Comparison of ENCODE assay signal across 16 cellular contexts in genomic region chr11:71282581-71283351, GRCh38. TPM values are rescaled to one million over a fixed set of nuclear protein-coding genes. Genes with fewer than 3 reads are reported as not detected.
DNase-seq lines count a peak whose midpoint lies in the region; ATAC-seq, FAIRE-seq and TF ChIP-seq lines count a peak whose summit lies in the region.
"Had no signal": no experiment of that assay in that cellular context is flagged by ENCODE, and none has a peak within 500 bp of the region (broad histone marks: within the 10 kb centered on the region; RNA-seq: fewer than 3 reads in every experiment).

No MANE protein-coding gene starts in this region.

- no peaks in the 10 kb centered on the region for H3K9me2 ChIP-seq in Karpas-422 (replicated peaks; ENCODE audit: insufficient read depth, low read length)
- H3K9me2 ChIP-seq: SK-N-SH had no signal

- ATAC-seq in pancreas (peak in 3 of 4 donors; percentile 11 to 32 (median 16)), GM18505 (IDR thresholded peaks at IDR 0.05; ENCODE audit: unreplicated experiment) (no peak)
- ATAC-seq: heart right ventricle, right cardiac atrium had no signal

- H3K9me3 ChIP-seq in MG63 (no peaks in the 10 kb centered on the region), endodermal cell (ENCODE audit: control insufficient read depth, low read length) (no peaks in the 10 kb centered on the region), pancreas (no peaks in the 10 kb centered on the region), spleen (no peaks in the 10 kb centered on the region), Karpas-422 (ENCODE audit: low read length) (no peaks in the 10 kb centered on the region)
- H3K9me3 ChIP-seq: Peyer's patch, SK-N-SH had no signal

- no peaks in the 10 kb centered on the region for H4K20me1 ChIP-seq in Karpas-422 (ENCODE audit: insufficient read depth, low read depth, low read length)

- no peak overlapping the region for H3K27ac Mint-ChIP-seq in endodermal cell
- H3K27ac Mint-ChIP-seq: activated naive CD8-positive, alpha-beta T cell treated with anti-CD3 and anti-CD28 coated beads for 36 hours had no signal

- H3K36me3 ChIP-seq in MG63 (no peaks in the 10 kb centered on the region), endodermal cell (ENCODE audit: control insufficient read depth, insufficient read depth, low read length) (no peaks in the 10 kb centered on the region), pancreas (no peaks in the 10 kb centered on the region), spleen (no peaks in the 10 kb centered on the region), Karpas-422 (ENCODE audit: insufficient read depth, low read length) (no peaks in the 10 kb centered on the region)
- H3K36me3 ChIP-seq: heart right ventricle, Peyer's patch had no signal

- H3K4me3 ChIP-seq in MG63 (no peak overlapping the region), endodermal cell (ENCODE audit: low read length) (no peak overlapping the region), pancreas (no peak overlapping the region), spleen (no peak overlapping the region), Karpas-422 (ENCODE audit: low read length) (no peak overlapping the region)
- H3K4me3 ChIP-seq: heart right ventricle, Peyer's patch had no signal

- intact Hi-C loops in pancreas (cut with DNase I), result no loop called here
- intact Hi-C loops in spleen (cut with DNase I; ENCODE audit: low total_unique reads), result no loop called here

- peaks cover 8% of the 10 kb centered on the region for H3K27me3 Mint-ChIP-seq in endodermal cell (ENCODE audit: insufficient read depth)

- H3K4me1 ChIP-seq in endodermal cell (ENCODE audit: control insufficient read depth, insufficient read depth, low read length) (no peaks in the 10 kb centered on the region), pancreas (peaks cover 0 to 17% (median 9%) of the 10 kb centered on the region in 3 donors), spleen (peaks cover 0 to 10% (median 0%) of the 10 kb centered on the region in 6 donors), Karpas-422 (ENCODE audit: low read length) (no peaks in the 10 kb centered on the region)

- no peaks in the 10 kb centered on the region for H3K9me3 Mint-ChIP-seq in endodermal cell
- H3K9me3 Mint-ChIP-seq: activated naive CD8-positive, alpha-beta T cell treated with anti-CD3 and anti-CD28 coated beads for 36 hours had no signal

- DNase-seq in COLO829 (ENCODE audit: low spot score) (peak; percentile 42), MG63 (peak; percentile 13), endodermal cell (peak; percentile 54), pancreas (peak in 3 of 6 donors; percentile 10 to 39 (median 33)), NCI-H2081 treated with DMSO at 0.1 percent for 48 hours (lab: John Stamatoyannopoulos, UW) (no peak), spleen (no peak), Karpas-422 (no peak)
- DNase-seq: activated CD4-positive, alpha-beta T cell treated with anti-CD3 and anti-CD28 coated beads for 4 hours; activated naive CD8-positive, alpha-beta T cell treated with anti-CD3 and anti-CD28 coated beads for 36 hours; heart right ventricle; Peyer's patch; right cardiac atrium; SK-N-SH had no signal

- no peak overlapping the region for H3K27ac ChIP-seq in endodermal cell (ENCODE audit: low read depth, low read length)
- peak overlapping the region; percentile 48 to 81 (median 78) for H3K27ac ChIP-seq in pancreas
- H3K27ac ChIP-seq in spleen, result no peak overlapping the region
- H3K27ac ChIP-seq in Karpas-422 (ENCODE audit: low read length), result no peak overlapping the region
- H3K27ac ChIP-seq: heart right ventricle had no signal

- no peaks in the 10 kb centered on the region for H3K79me2 ChIP-seq in Karpas-422 (ENCODE audit: low read length)

- no peak for TF ChIP-seq POLR2A in spleen (IDR thresholded peaks at IDR 0.05)
- TF ChIP-seq POLR2A in GM18505 (IDR thresholded peaks at IDR 0.05; ENCODE audit: borderline replicate concordance, extremely low read depth, insufficient read depth, insufficient read length), result no peak

- no peak for FAIRE-seq in pancreas (lab: Jason Lieb, UNC)
- FAIRE-seq: GM12892 had no signal

- peaks cover 10% of the 10 kb centered on the region for H3K4me1 Mint-ChIP-seq in endodermal cell
- H3K4me1 Mint-ChIP-seq: activated naive CD8-positive, alpha-beta T cell treated with anti-CD3 and anti-CD28 coated beads for 36 hours had no signal

- no peaks in the 10 kb centered on the region for H3K36me3 Mint-ChIP-seq in endodermal cell (ENCODE audit: low read depth)
- H3K36me3 Mint-ChIP-seq: activated naive CD8-positive, alpha-beta T cell treated with anti-CD3 and anti-CD28 coated beads for 36 hours; brain had no signal

- H3K9ac ChIP-seq in endodermal cell (ENCODE audit: extremely low read depth, low read length, poor library complexity, severe bottlenecking) (no peak overlapping the region), Karpas-422 (ENCODE audit: low read length) (no peak overlapping the region)
- H3K9ac ChIP-seq: SK-N-SH had no signal

- no peaks in the 10 kb centered on the region for H3K27me3 ChIP-seq in MG63
- no peaks in the 10 kb centered on the region for H3K27me3 ChIP-seq in endodermal cell (ENCODE audit: control insufficient read depth, insufficient read depth, low read length, poor library complexity, severe bottlenecking)
- no peaks in the 10 kb centered on the region for H3K27me3 ChIP-seq in pancreas
- H3K27me3 ChIP-seq in spleen (replicated peaks in 1 of 7), result no peaks in the 10 kb centered on the region
- H3K27me3 ChIP-seq in Karpas-422 (ENCODE audit: low read length), result no peaks in the 10 kb centered on the region
- H3K27me3 ChIP-seq: Peyer's patch had no signal

- WGBS in endodermal cell (ENCODE audit: insufficient coverage in 1 of 2, insufficient read length in 1 of 2), 2 experiments, result 90 to 92% methylated on average over 7 to 15 of the region's 15 CpGs
- WGBS in pancreas, 2 donors, result 75 to 78% methylated on average over 15 of the region's 15 CpGs
- WGBS in spleen, 5 donors, result 69 to 81% (median 76%) methylated on average over 11 to 15 of the region's 15 CpGs

- H2AFZ ChIP-seq in Karpas-422 (ENCODE audit: low read length), result no peak overlapping the region

- no peak overlapping the region for H3K4me2 ChIP-seq in Karpas-422 (ENCODE audit: low read depth, low read length, poor library complexity, severe bottlenecking)
- H3K4me2 ChIP-seq: SK-N-SH had no signal

- H3K4me3 Mint-ChIP-seq in endodermal cell, result no peak overlapping the region
- H3K4me3 Mint-ChIP-seq: activated naive CD8-positive, alpha-beta T cell treated with anti-CD3 and anti-CD28 coated beads for 36 hours had no signal

- no peak for TF ChIP-seq CTCF in endodermal cell (conservative IDR thresholded peaks at IDR 0.05)
- TF ChIP-seq CTCF in pancreas (IDR thresholded peaks at IDR 0.05), result no peak
- TF ChIP-seq CTCF in spleen (IDR thresholded peaks at IDR 0.05 in 8 of 11, conservative IDR thresholded peaks at IDR 0.05 in 3 of 11), result no peak

RNA-seq across cellular contexts. Expression of gene SHANK2, which starts 30.4 kb away (rescaled TPM):
- total RNA-seq in MG63 (2014; rRNA removed; shearing (Covaris generic); ENCODE audit: low replicate concordance), result 0.49 and 18.6 TPM in 2 replicates
- total RNA-seq in endodermal cell (10 to 100 TPM; 22.3 to 49.6 TPM), pancreas (10 to 100 TPM; 25.9 to 44.9 (median 33.7) TPM), spleen (10 to 100 TPM in 5 of 7 donors, 1 to 10 TPM in 2; 5.7 to 23.8 (median 12.1) TPM)
- 6.4 TPM for polyA plus RNA-seq in endodermal cell (2013, experiment 1 of 2)
- polyA plus RNA-seq in endodermal cell (2013, experiment 2 of 2), result 7.0 TPM
- polyA plus RNA-seq in pancreas (10 to 100 TPM in 1 of 2 donors, 1 to 10 TPM in 1; 8.4 to 25.7 TPM), spleen (1 to 10 TPM in 1 of 3 donors, under 1 TPM in 2; 0.30 to 1.4 (median 0.61) TPM)
- total RNA-seq in Karpas-422 (2014; rRNA removed; shearing (Covaris generic); ENCODE audit: low replicate concordance), result not detected in 2 replicates
- total RNA-seq: activated naive CD8-positive, alpha-beta T cell treated with anti-CD3 and anti-CD28 coated beads for 36 hours had no signal

Comparison
In these comparisons a context has a peak if more than half of its experiments do, and no peak if none do; other contexts are left out.
1. DNase-seq: peak in COLO829 (single experiment), MG63 (single experiment) and endodermal cell (single experiment); none in NCI-H2081 treated with DMSO at 0.1 percent for 48 hours (single experiment), spleen (single experiment) and Karpas-422 (single experiment).
2. H3K27ac ChIP-seq: peak in pancreas (4 of 4); none in endodermal cell (single experiment), spleen (0 of 8) and Karpas-422 (single experiment).